1 cellular context compared by ENCODE assay signal in genomic region chr1:4653796-4654715, GRCh38.
TF ChIP-seq lines count a peak whose summit lies in the region.

TSS of gene AJAP1 (plus strand) at chr1:4654609. CDS start at chr1:4655426, 817 bp downstream.

TF ChIP-seq in GM23338, 12 proteins besides CTCF, POLR2A, EP300 and RAD21 (continued from another document):
- TF ChIP-seq ZNF462 (CRISPR knock-in tag; IDR thresholded peaks at IDR 0.05) (no peak), JUNB (IDR thresholded peaks at IDR 0.05; ENCODE audit: unreplicated experiment) (no peak)
